In genomic region chrX:17038681-17039161, GRCh38 we compare ENCODE assay signal across 13 cellular contexts.
DNase-seq lines count a peak whose midpoint lies in the region; ATAC-seq and TF ChIP-seq lines count a peak whose summit lies in the region.
"Had no signal": no experiment of that assay in that cellular context is flagged by ENCODE, and none has a peak within 500 bp of the region (broad histone marks: within the 10 kb centered on the region; RNA-seq: fewer than 3 reads in every experiment).

No MANE protein-coding gene starts in this region.

- no peak for TF ChIP-seq EP300 in ovary (IDR thresholded peaks at IDR 0.05)

- no peak overlapping the region for H3K9ac ChIP-seq in fibroblast of lung (ENCODE audit: insufficient read depth, low read length)
- H3K9ac ChIP-seq: BLaER1 treated with 17β-estradiol and CSF1 and Interleukin-3, amounts not matched to agents 10 nM and 100 nM had no signal

- H3K27ac ChIP-seq in fibroblast of lung (ENCODE audit: insufficient read depth, low read length) (no peak overlapping the region), ovary (peak overlapping the region; percentile 36 to 52)
- H3K27ac ChIP-seq: BLaER1 treated with 17β-estradiol and CSF1 and Interleukin-3, amounts not matched to agents 10 nM and 100 nM; colonic mucosa had no signal

- peak; percentile 52 for DNase-seq in G401 (ENCODE audit: low spot score)
- DNase-seq in NOMO-1 treated with dmso at 0.1 percent for 144 hours (lab: John Stamatoyannopoulos, UW; ENCODE audit: unreplicated experiment): peak; percentile 45
- peak; percentile 74 to 91 for DNase-seq in fibroblast of lung (ENCODE audit: low read depth in 2 of 2)
- DNase-seq in ovary: peak; percentile 53 to 68 (median 60)
- DNase-seq in NCI-H1105 treated with DMSO at 0.1 percent for 48 hours (lab: John Stamatoyannopoulos, UW): no peak
- no peak for DNase-seq in GM20000 (ENCODE audit: low spot score)
- DNase-seq in NCI-H1092 (lab: John Stamatoyannopoulos, UW): no peak
- DNase-seq: activated CD4-positive, alpha-beta T cell treated with anti-CD3 and anti-CD28 coated beads for 48 hours; colonic mucosa; NCI-H524; retina had no signal

- no peaks in the 10 kb centered on the region for H4K20me1 ChIP-seq in fibroblast of lung (ENCODE audit: control insufficient read depth, extremely low read depth, insufficient read depth, low read length)

- H3K27me3 ChIP-seq in fibroblast of lung (ENCODE audit: control insufficient read depth, insufficient read depth, low read length): no peaks in the 10 kb centered on the region
- no peaks in the 10 kb centered on the region for H3K27me3 ChIP-seq in ovary
- H3K27me3 ChIP-seq: colonic mucosa had no signal

- H3K4me2 ChIP-seq in fibroblast of lung (ENCODE audit: extremely low read depth, insufficient read depth, low read length): no peak overlapping the region
- H3K4me2 ChIP-seq: BLaER1 treated with 17β-estradiol and CSF1 and Interleukin-3, amounts not matched to agents 10 nM and 100 nM had no signal

- in situ Hi-C loops in G401 (cut with HindIII; ENCODE audit: low sequenced_read_pairs): no loop called here

- H3K36me3 ChIP-seq in fibroblast of lung (ENCODE audit: control insufficient read depth, insufficient read depth, low read length) (no peaks in the 10 kb centered on the region), ovary (no peaks in the 10 kb centered on the region)
- H3K36me3 ChIP-seq: BLaER1 treated with 17β-estradiol and CSF1 and Interleukin-3, amounts not matched to agents 10 nM and 100 nM; colonic mucosa had no signal

- no peak for ATAC-seq in GM19324 (IDR thresholded peaks at IDR 0.05; ENCODE audit: low FRiP score, unreplicated experiment)

- H3K79me2 ChIP-seq in fibroblast of lung (ENCODE audit: control insufficient read depth, insufficient read depth, low read length): no peaks in the 10 kb centered on the region

- H3K4me3 ChIP-seq in fibroblast of lung (replicated peaks in 1 of 4; ENCODE audit: control extremely low read depth in 1 of 4, insufficient read depth in 1 of 4, low read depth in 3 of 4, low read length in 4 of 4) (no peak overlapping the region), ovary (no peak overlapping the region)
- H3K4me3 ChIP-seq: BLaER1 treated with 17β-estradiol and CSF1 and Interleukin-3, amounts not matched to agents 10 nM and 100 nM; colonic mucosa had no signal

- WGBS in ovary, 3 donors: 25 to 35% (median 34%) methylated on average over 7 of the region's 7 CpGs

- TF ChIP-seq POLR2A in ovary (IDR thresholded peaks at IDR 0.05): no peak

- H3K4me1 ChIP-seq in fibroblast of lung (ENCODE audit: control insufficient read depth, extremely low read depth, insufficient read depth, low read length): no peaks in the 10 kb centered on the region
- peaks cover 2% of the 10 kb centered on the region for H3K4me1 ChIP-seq in ovary (ENCODE audit: insufficient read depth)
- H3K4me1 ChIP-seq: colonic mucosa had no signal

- intact Hi-C loops in ovary (cut with DNase I): no loop called here

- no peak overlapping the region for H2AFZ ChIP-seq in fibroblast of lung (ENCODE audit: low read length)

- H3K9me3 ChIP-seq in fibroblast of lung (ENCODE audit: control insufficient read depth, insufficient read depth, low read depth, low read length): no peaks in the 10 kb centered on the region
- no peaks in the 10 kb centered on the region for H3K9me3 ChIP-seq in ovary
- H3K9me3 ChIP-seq: colonic mucosa had no signal

- no peak for TF ChIP-seq CTCF in fibroblast of lung (conservative IDR thresholded peaks at IDR 0.05 in 1 of 2, IDR thresholded peaks at IDR 0.05 in 1 of 2; ENCODE audit: low read depth in 1 of 2, low read length in 2 of 2)
- no peak for TF ChIP-seq CTCF in ovary (IDR thresholded peaks at IDR 0.05)
- no peak for TF ChIP-seq CTCF in GM20000 (IDR thresholded peaks at IDR 0.05; ENCODE audit: extremely low read depth, missing control alignments)

Comparison
In these comparisons a context has a peak if more than half of its experiments do, and no peak if none do; other contexts are left out.
1. DNase-seq: peak in G401 (single experiment), NOMO-1 treated with dmso at 0.1 percent for 144 hours (single experiment), fibroblast of lung (2 of 2) and ovary (5 of 5); none in NCI-H1105 treated with DMSO at 0.1 percent for 48 hours (single experiment), GM20000 (single experiment) and NCI-H1092 (single experiment).